31 cellular contexts compared by ENCODE assay signal in genomic region chr3:12709334-12709733, GRCh38. TPM values are rescaled to one million over a fixed set of nuclear protein-coding genes. Genes with fewer than 3 reads are reported as not detected.
"Had no signal": no experiment of that assay in that cellular context is flagged by ENCODE, and none has a peak within 500 bp of the region (broad histone marks: within the 10 kb centered on the region; RNA-seq: fewer than 3 reads in every experiment).

No MANE protein-coding gene starts in this region.

- H3K4me1 ChIP-seq: adrenal gland, body of pancreas, colonic mucosa had no signal

- DNase-seq: activated CD4-positive, alpha-beta memory T cell treated with anti-CD3 and anti-CD28 coated beads, Interleukin-2, amount 10 ng/mL, durations not matched to agents 7 days and 5 days; activated CD4-positive, alpha-beta T cell treated with anti-CD3 and anti-CD28 coated beads for 1 hour; activated CD4-positive, alpha-beta T cell treated with anti-CD3 and anti-CD28 coated beads for 4 hours; activated CD4-positive, alpha-beta T cell treated with anti-CD3 and anti-CD28 coated beads, Interleukin-2, amount 10 ng/mL, durations not matched to agents 7 days and 5 days; activated CD4-positive, alpha-beta T cell treated with anti-CD3 and anti-CD28 coated beads, Interleukin-2, amount 50 U/mL, for 4 hours; activated CD8-positive, alpha-beta memory T cell treated with anti-CD3 and anti-CD28 coated beads, Interleukin-2, amount 50 U/mL, for 48 hours; activated effector memory CD4-positive, alpha-beta T cell treated with Interleukin-2 at 50 U/mL for 16 hours; activated gamma-delta T cell treated with Interleukin-2 at 50 U/mL for 16 hours; activated naive CD4-positive, alpha-beta T cell treated with Interleukin-2 at 50 U/mL for 16 hours; activated naive CD8-positive, alpha-beta T cell treated with anti-CD3 and anti-CD28 coated beads for 36 hours; activated naive CD8-positive, alpha-beta T cell treated with anti-CD3 and anti-CD28 coated beads, Interleukin-2, amount 50 U/mL, for 24 hours; activated T-cell treated with anti-CD3 and anti-CD28 coated beads for 4 hours; activated T-cell treated with anti-CD3 and anti-CD28 coated beads, Interleukin-2, amount 50 U/mL, for 24 hours; central memory CD4-positive, alpha-beta T cell; cerebellar nuclear complex; colonic mucosa; effector CD8-positive, alpha-beta T cell; esophagus squamous epithelium; T-helper 9 cell had no signal

- H3K36me3 ChIP-seq: adrenal gland, cardiac muscle cell, colonic mucosa, esophagus squamous epithelium had no signal

- H3K4me3 Mint-ChIP-seq: activated CD4-positive, alpha-beta memory T cell treated with anti-CD3 and anti-CD28 coated beads, Interleukin-2, amount 10 ng/mL, durations not matched to agents 7 days and 5 days; activated CD4-positive, alpha-beta T cell treated with anti-CD3 and anti-CD28 coated beads, Interleukin-2, amount 10 ng/mL, durations not matched to agents 7 days and 5 days; activated naive CD4-positive, alpha-beta T cell treated with anti-CD3 and anti-CD28 coated beads, Interleukin-2, amount 50 U/mL, for 24 hours; activated naive CD8-positive, alpha-beta T cell treated with anti-CD3 and anti-CD28 coated beads for 36 hours; activated naive CD8-positive, alpha-beta T cell treated with anti-CD3 and anti-CD28 coated beads, Interleukin-2, amount 50 U/mL, for 24 hours; activated T-cell treated with anti-CD3 and anti-CD28 coated beads, Interleukin-2, amount 50 U/mL, for 24 hours; activated T-helper 17 cell treated with anti-CD3 and anti-CD28 coated beads, Interleukin-2, amount 50 U/mL, for 72 hours; T-helper 1 cell treated with Interleukin-12 subunit alpha and Interleukin-12 subunit beta and Interleukin-4 antibody, amounts not matched to agents 30 μg/mL and 1 μg/mL, for 36 hours; WTC11 had no signal

- H3K4me1 Mint-ChIP-seq: activated CD4-positive, alpha-beta memory T cell treated with anti-CD3 and anti-CD28 coated beads, Interleukin-2, amount 10 ng/mL, durations not matched to agents 7 days and 5 days; activated CD4-positive, alpha-beta T cell treated with anti-CD3 and anti-CD28 coated beads, Interleukin-2, amount 10 ng/mL, durations not matched to agents 7 days and 5 days; activated naive CD4-positive, alpha-beta T cell treated with anti-CD3 and anti-CD28 coated beads, Interleukin-2, amount 50 U/mL, for 24 hours; activated naive CD8-positive, alpha-beta T cell treated with anti-CD3 and anti-CD28 coated beads, Interleukin-2, amount 50 U/mL, for 24 hours; activated T-helper 17 cell treated with anti-CD3 and anti-CD28 coated beads, Interleukin-2, amount 50 U/mL, for 72 hours; WTC11 had no signal

- H3K4me3 ChIP-seq: adrenal gland, body of pancreas, cardiac muscle cell, colonic mucosa, esophagus squamous epithelium had no signal

- H3K27me3 ChIP-seq: adrenal gland, body of pancreas, cardiac muscle cell, colonic mucosa, esophagus squamous epithelium had no signal

- H3K27ac ChIP-seq: adrenal gland, body of pancreas, cardiac muscle cell, colonic mucosa, epithelial cell of prostate, esophagus squamous epithelium, VCaP had no signal

- H3K27ac Mint-ChIP-seq: activated CD4-positive, alpha-beta memory T cell treated with anti-CD3 and anti-CD28 coated beads, Interleukin-2, amount 10 ng/mL, durations not matched to agents 7 days and 5 days; activated CD4-positive, alpha-beta T cell treated with anti-CD3 and anti-CD28 coated beads, Interleukin-2, amount 10 ng/mL, durations not matched to agents 7 days and 5 days; activated naive CD4-positive, alpha-beta T cell treated with anti-CD3 and anti-CD28 coated beads, Interleukin-2, amount 50 U/mL, for 24 hours; activated naive CD8-positive, alpha-beta T cell treated with anti-CD3 and anti-CD28 coated beads for 36 hours; activated naive CD8-positive, alpha-beta T cell treated with anti-CD3 and anti-CD28 coated beads, Interleukin-2, amount 50 U/mL, for 24 hours; activated T-cell treated with anti-CD3 and anti-CD28 coated beads, Interleukin-2, amount 50 U/mL, for 24 hours; activated T-helper 17 cell treated with anti-CD3 and anti-CD28 coated beads, Interleukin-2, amount 50 U/mL, for 72 hours; T-helper 1 cell treated with Interleukin-12 subunit alpha and Interleukin-12 subunit beta and Interleukin-4 antibody, amounts not matched to agents 30 μg/mL and 1 μg/mL, for 36 hours; WTC11 had no signal

- H3K36me3 Mint-ChIP-seq: activated naive CD4-positive, alpha-beta T cell treated with anti-CD3 and anti-CD28 coated beads, Interleukin-2, amount 50 U/mL, for 24 hours; activated naive CD8-positive, alpha-beta T cell treated with anti-CD3 and anti-CD28 coated beads for 36 hours; WTC11 had no signal

- H3K27me3 Mint-ChIP-seq: activated naive CD4-positive, alpha-beta T cell treated with anti-CD3 and anti-CD28 coated beads, Interleukin-2, amount 50 U/mL, for 24 hours; activated naive CD8-positive, alpha-beta T cell treated with anti-CD3 and anti-CD28 coated beads for 36 hours had no signal

- H3K9me3 Mint-ChIP-seq: activated CD4-positive, alpha-beta memory T cell treated with anti-CD3 and anti-CD28 coated beads, Interleukin-2, amount 10 ng/mL, durations not matched to agents 7 days and 5 days; activated CD4-positive, alpha-beta T cell treated with anti-CD3 and anti-CD28 coated beads, Interleukin-2, amount 10 ng/mL, durations not matched to agents 7 days and 5 days; activated naive CD4-positive, alpha-beta T cell treated with anti-CD3 and anti-CD28 coated beads, Interleukin-2, amount 50 U/mL, for 24 hours; activated naive CD8-positive, alpha-beta T cell treated with anti-CD3 and anti-CD28 coated beads for 36 hours; activated naive CD8-positive, alpha-beta T cell treated with anti-CD3 and anti-CD28 coated beads, Interleukin-2, amount 50 U/mL, for 24 hours; activated T-cell treated with anti-CD3 and anti-CD28 coated beads, Interleukin-2, amount 50 U/mL, for 24 hours; activated T-helper 17 cell treated with anti-CD3 and anti-CD28 coated beads, Interleukin-2, amount 50 U/mL, for 72 hours; T-helper 1 cell treated with Interleukin-12 subunit alpha and Interleukin-12 subunit beta and Interleukin-4 antibody, amounts not matched to agents 30 μg/mL and 1 μg/mL, for 36 hours had no signal

- H3K9me3 ChIP-seq: adrenal gland, body of pancreas, colonic mucosa, esophagus squamous epithelium had no signal

RNA-seq across cellular contexts. Expression of gene TMEM40, which starts 49.7 kb away (rescaled TPM):
- total RNA-seq: activated CD4-positive, alpha-beta memory T cell treated with anti-CD3 and anti-CD28 coated beads, Interleukin-2, amount 10 ng/mL, durations not matched to agents 7 days and 5 days; activated CD4-positive, alpha-beta T cell treated with anti-CD3 and anti-CD28 coated beads, Interleukin-2, amount 10 ng/mL, durations not matched to agents 7 days and 5 days; activated naive CD8-positive, alpha-beta T cell treated with anti-CD3 and anti-CD28 coated beads for 36 hours; activated T-helper 17 cell treated with anti-CD3 and anti-CD28 coated beads, Interleukin-2, amount 50 U/mL, for 72 hours; body of pancreas; colonic mucosa; endothelial cell of umbilical vein; frontal cortex; T-helper 2 cell treated with Interferon-gamma antibody and Interleukin-4, amounts not matched to agents 100 ng/mL and 5 ng/mL, for 36 hours had no signal
